24 cellular contexts compared by ENCODE assay signal in the genomic region with DNA sequence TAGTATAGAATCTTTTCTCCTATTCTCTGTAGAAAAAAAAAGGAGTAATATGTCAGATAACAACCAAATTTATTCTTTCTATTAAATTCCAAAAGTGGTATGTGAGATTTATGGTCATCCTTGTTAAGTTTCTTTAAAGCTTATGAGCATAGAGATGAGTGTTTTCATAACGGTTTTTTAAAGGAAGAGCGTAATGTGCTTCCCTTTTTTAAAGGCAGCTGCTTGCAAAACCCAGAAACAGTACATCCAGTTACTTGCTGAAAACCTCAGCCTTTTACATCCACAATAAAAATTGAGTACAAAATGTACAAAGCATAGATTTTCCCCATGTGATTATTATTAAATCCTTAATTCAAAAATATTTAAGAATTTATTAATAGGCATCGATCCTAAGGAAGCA. TPM values are rescaled to one million over a fixed set of nuclear protein-coding genes. Genes with fewer than 3 reads are reported as not detected.
DNase-seq lines count a peak whose midpoint lies in the region; ATAC-seq lines count a peak whose summit lies in the region.
"Had no signal": no experiment of that assay in that cellular context is flagged by ENCODE, and none has a peak within 500 bp of the region (broad histone marks: within the 10 kb centered on the region; RNA-seq: fewer than 3 reads in every experiment).

No MANE protein-coding gene starts in this region.

- H3K9me3 Mint-ChIP-seq in activated CD8-positive, alpha-beta memory T cell treated with anti-CD3 and anti-CD28 coated beads, Interleukin-2, amount 10 ng/mL, durations not matched to agents 7 days and 5 days (ENCODE audit: low read depth) = no peaks in the 10 kb centered on the region
- H3K9me3 Mint-ChIP-seq: neural crest cell; stimulated activated memory B cell treated with anti-CD40 and anti-IgM and Interleukin-4, amounts not matched to agents 10 μg/mL and 1 μg/mL and 100 μg/mL, for 72 hours; type B pancreatic cell had no signal

- H3K27me3 Mint-ChIP-seq in activated CD8-positive, alpha-beta memory T cell treated with anti-CD3 and anti-CD28 coated beads, Interleukin-2, amount 10 ng/mL, durations not matched to agents 7 days and 5 days = peaks cover 30% of the 10 kb centered on the region

- H2BK120ac ChIP-seq in mesenchymal stem cell (ENCODE audit: low read depth, low read length) (no peak overlapping the region), trophoblast cell (ENCODE audit: insufficient read depth, low read length, poor library complexity) (no peak overlapping the region)

- H4K91ac ChIP-seq in mesenchymal stem cell (ENCODE audit: low read length) (no peak overlapping the region), trophoblast cell (ENCODE audit: low read depth, low read length) (no peak overlapping the region)

- H3K79me2 ChIP-seq in trophoblast cell (ENCODE audit: control insufficient read depth, insufficient read depth, low read length, poor library complexity) = no peaks in the 10 kb centered on the region

- CTCF ChIA-PET in activated CD8-positive, alpha-beta memory T cell treated with anti-CD3 and anti-CD28 coated beads, Interleukin-2, amount 10 ng/mL, durations not matched to agents 7 days and 5 days (lab: Charles Lee) = no interaction called here

- no peak overlapping the region for H3K27ac Mint-ChIP-seq in activated CD8-positive, alpha-beta memory T cell treated with anti-CD3 and anti-CD28 coated beads, Interleukin-2, amount 10 ng/mL, durations not matched to agents 7 days and 5 days
- H3K27ac Mint-ChIP-seq: activated CD4-positive, alpha-beta T cell treated with anti-CD3 and anti-CD28 coated beads, Interleukin-2, amount 10 ng/mL, durations not matched to agents 24 days and 14 days; CD8-positive, alpha-beta memory T cell; stimulated activated memory B cell treated with anti-CD40 and anti-IgM and Interleukin-4, amounts not matched to agents 10 μg/mL and 1 μg/mL and 100 μg/mL, for 72 hours; type B pancreatic cell had no signal

- ATAC-seq in HG03521 (IDR thresholded peaks at IDR 0.05; ENCODE audit: unreplicated experiment) = no peak
- no peak for ATAC-seq in activated CD8-positive, alpha-beta memory T cell treated with anti-CD3 and anti-CD28 coated beads, Interleukin-2, amount 10 ng/mL, durations not matched to agents 7 days and 5 days
- ATAC-seq: stimulated activated memory B cell treated with anti-CD40 and anti-IgM and Interleukin-4, amounts not matched to agents 10 μg/mL and 1 μg/mL and 100 μg/mL, for 72 hours had no signal

- peaks cover 0 to 21% (median 0%) of the 10 kb centered on the region in 11 experiments; a peak in 5 of 22 replicates for H3K9me3 ChIP-seq in BLaER1 treated with 17β-estradiol and CSF1 and Interleukin-3, amounts not matched to agents 10 nM and 100 nM (replicated peaks in 1 of 11)
- H3K9me3 ChIP-seq in mesenchymal stem cell (ENCODE audit: control insufficient read depth, low read length) = no peaks in the 10 kb centered on the region
- H3K9me3 ChIP-seq in trophoblast cell (ENCODE audit: insufficient read depth, low read depth, low read length) = no peaks in the 10 kb centered on the region
- H3K9me3 ChIP-seq: SJCRH30 had no signal

- no peak overlapping the region for H2BK5ac ChIP-seq in mesenchymal stem cell (ENCODE audit: low read depth, low read length, poor library complexity, severe bottlenecking)
- no peak overlapping the region for H2BK5ac ChIP-seq in trophoblast cell (ENCODE audit: low read depth, low read length, poor library complexity)

- peaks cover 11 to 52% (median 20%) of the 10 kb centered on the region in 10 experiments; a peak in 19 of 20 replicates for H3K4me1 ChIP-seq in BLaER1 treated with 17β-estradiol and CSF1 and Interleukin-3, amounts not matched to agents 10 nM and 100 nM
- no peaks in the 10 kb centered on the region for H3K4me1 ChIP-seq in mesenchymal stem cell (ENCODE audit: control insufficient read depth, insufficient read depth, low read depth, low read length)
- no peaks in the 10 kb centered on the region for H3K4me1 ChIP-seq in trophoblast cell (ENCODE audit: control insufficient read depth in 1 of 2, insufficient read depth in 2 of 2, low read length in 2 of 2)
- H3K4me1 ChIP-seq: SJCRH30 had no signal

- H3K27me3 ChIP-seq in BLaER1 treated with 17β-estradiol and CSF1 and Interleukin-3, amounts not matched to agents 10 nM and 100 nM = no peaks in the 10 kb centered on the region
- H3K27me3 ChIP-seq in mesenchymal stem cell (ENCODE audit: control insufficient read depth in 1 of 2, insufficient read depth in 1 of 2, low read length in 2 of 2) (no peaks in the 10 kb centered on the region), trophoblast cell (ENCODE audit: insufficient read depth, low read length) (no peaks in the 10 kb centered on the region)
- H3K27me3 ChIP-seq: SJCRH30 had no signal

- no peak overlapping the region for H2AK5ac ChIP-seq in mesenchymal stem cell (ENCODE audit: low read length, severe bottlenecking)
- H2AK5ac ChIP-seq in trophoblast cell (ENCODE audit: low read length) = no peak overlapping the region

- no peaks in the 10 kb centered on the region for H3K36me3 Mint-ChIP-seq in activated CD8-positive, alpha-beta memory T cell treated with anti-CD3 and anti-CD28 coated beads, Interleukin-2, amount 10 ng/mL, durations not matched to agents 7 days and 5 days
- H3K36me3 Mint-ChIP-seq: stimulated activated memory B cell treated with anti-CD40 and anti-IgM and Interleukin-4, amounts not matched to agents 10 μg/mL and 1 μg/mL and 100 μg/mL, for 72 hours; type B pancreatic cell had no signal

- no peaks in the 10 kb centered on the region for H3K4me1 Mint-ChIP-seq in activated CD8-positive, alpha-beta memory T cell treated with anti-CD3 and anti-CD28 coated beads, Interleukin-2, amount 10 ng/mL, durations not matched to agents 7 days and 5 days
- H3K4me1 Mint-ChIP-seq: activated CD4-positive, alpha-beta T cell treated with anti-CD3 and anti-CD28 coated beads, Interleukin-2, amount 10 ng/mL, durations not matched to agents 24 days and 14 days; CD8-positive, alpha-beta memory T cell; stimulated activated memory B cell treated with anti-CD40 and anti-IgM and Interleukin-4, amounts not matched to agents 10 μg/mL and 1 μg/mL and 100 μg/mL, for 72 hours had no signal

- H3K4me3 ChIP-seq in BLaER1 treated with 17β-estradiol and CSF1 and Interleukin-3, amounts not matched to agents 10 nM and 100 nM = no peak overlapping the region
- H3K4me3 ChIP-seq in mesenchymal stem cell (ENCODE audit: insufficient read depth in 1 of 2, low read depth in 1 of 2, low read length in 2 of 2) = no peak overlapping the region
- no peak overlapping the region for H3K4me3 ChIP-seq in trophoblast cell (ENCODE audit: low read depth, low read length)
- H3K4me3 ChIP-seq: SJCRH30 had no signal

- H3K4me3 Mint-ChIP-seq in activated CD8-positive, alpha-beta memory T cell treated with anti-CD3 and anti-CD28 coated beads, Interleukin-2, amount 10 ng/mL, durations not matched to agents 7 days and 5 days = no peak overlapping the region
- H3K4me3 Mint-ChIP-seq: activated CD4-positive, alpha-beta T cell treated with anti-CD3 and anti-CD28 coated beads, Interleukin-2, amount 10 ng/mL, durations not matched to agents 24 days and 14 days; CD8-positive, alpha-beta memory T cell; neural crest cell; stimulated activated memory B cell treated with anti-CD40 and anti-IgM and Interleukin-4, amounts not matched to agents 10 μg/mL and 1 μg/mL and 100 μg/mL, for 72 hours; type B pancreatic cell had no signal

- H3K79me1 ChIP-seq in mesenchymal stem cell (replicated peaks; ENCODE audit: low read length, poor library complexity, severe bottlenecking) = no peaks in the 10 kb centered on the region
- no peaks in the 10 kb centered on the region for H3K79me1 ChIP-seq in trophoblast cell (ENCODE audit: low read length)

- no peak overlapping the region for H4K12ac ChIP-seq in trophoblast cell (ENCODE audit: low read depth, low read length)

- H3K14ac ChIP-seq in mesenchymal stem cell (ENCODE audit: low read length in 2 of 2) (no peak overlapping the region), trophoblast cell (ENCODE audit: low read length) (no peak overlapping the region)

- no peak overlapping the region for H2AFZ ChIP-seq in mesenchymal stem cell (ENCODE audit: low read depth, low read length)
- no peak overlapping the region for H2AFZ ChIP-seq in trophoblast cell (ENCODE audit: insufficient read depth, low read length, poor library complexity)

- H4K20me1 ChIP-seq in BLaER1 treated with 17β-estradiol and CSF1 and Interleukin-3, amounts not matched to agents 10 nM and 100 nM = no peaks in the 10 kb centered on the region

- peak; percentile 71 for DNase-seq in KBM-7
- DNase-seq in SKM-1 treated with dmso at 0.1 percent for 144 hours (lab: John Stamatoyannopoulos, UW; ENCODE audit: unreplicated experiment) = peak; percentile 40
- DNase-seq in mesenchymal stem cell = no peak
- DNase-seq in trophoblast cell = no peak
- DNase-seq in activated CD8-positive, alpha-beta memory T cell treated with anti-CD3 and anti-CD28 coated beads, Interleukin-2, amount 10 ng/mL, durations not matched to agents 7 days and 5 days = no peak
- no peak for DNase-seq in activated CD4-positive, alpha-beta T cell treated with anti-CD3 and anti-CD28 coated beads for 1 hour
- DNase-seq: activated CD4-positive, alpha-beta T cell treated with anti-CD3 and anti-CD28 coated beads, Interleukin-2, amount 10 ng/mL, durations not matched to agents 24 days and 14 days; CD8-positive, alpha-beta memory T cell; H7; hypothalamus; IMR-90; kidney; NCI-H1092 treated with DMSO at 0.1 percent for 48 hours; NCI-H2081 treated with DMSO at 0.1 percent for 48 hours; SJCRH30; T1000 had no signal

- in situ Hi-C loops in KBM-7 (cut with MboI; ENCODE audit: low pct_unique_long_range_greater_than_20kb, low sequenced_read_pairs) = no loop called here

- H3K27ac ChIP-seq in BLaER1 treated with 17β-estradiol and CSF1 and Interleukin-3, amounts not matched to agents 10 nM and 100 nM = peak overlapping the region in 9 of 11 experiments; percentile 31 to 99 (median 80); a peak in 17 of 22 replicates
- H3K27ac ChIP-seq in mesenchymal stem cell (ENCODE audit: low read length, poor library complexity, severe bottlenecking) (no peak overlapping the region), trophoblast cell (ENCODE audit: low read depth, low read length) (no peak overlapping the region)
- H3K27ac ChIP-seq: SJCRH30 had no signal

- no peak overlapping the region for H3K4ac ChIP-seq in mesenchymal stem cell (ENCODE audit: low read depth in 1 of 2, low read length in 2 of 2)
- no peak overlapping the region for H3K4ac ChIP-seq in trophoblast cell (ENCODE audit: low read depth, low read length)

- peak overlapping the region in 8 of 11 experiments; percentile 41 to 83 (median 70); a peak in 12 of 22 replicates for H3K4me2 ChIP-seq in BLaER1 treated with 17β-estradiol and CSF1 and Interleukin-3, amounts not matched to agents 10 nM and 100 nM
- H3K4me2 ChIP-seq in mesenchymal stem cell (ENCODE audit: low read length, poor library complexity, severe bottlenecking) = no peak overlapping the region
- no peak overlapping the region for H3K4me2 ChIP-seq in trophoblast cell (ENCODE audit: low read length)

- peak overlapping the region in 5 of 11 experiments; percentile 6 to 91 (median 81); a peak in 9 of 22 replicates for H3K9ac ChIP-seq in BLaER1 treated with 17β-estradiol and CSF1 and Interleukin-3, amounts not matched to agents 10 nM and 100 nM
- H3K9ac ChIP-seq in mesenchymal stem cell (ENCODE audit: low read length) (peak overlapping the region; percentile 6), trophoblast cell (ENCODE audit: low read length) (no peak overlapping the region)

- H3K23ac ChIP-seq in mesenchymal stem cell (ENCODE audit: low read length in 2 of 2) = no peak overlapping the region
- H3K23ac ChIP-seq in trophoblast cell (ENCODE audit: low read length) = no peak overlapping the region

- no peaks in the 10 kb centered on the region for H3K36me3 ChIP-seq in BLaER1 treated with 17β-estradiol and CSF1 and Interleukin-3, amounts not matched to agents 10 nM and 100 nM
- H3K36me3 ChIP-seq in mesenchymal stem cell (ENCODE audit: control insufficient read depth in 1 of 2, insufficient read depth in 2 of 2, low read depth in 1 of 2, low read length in 2 of 2) (no peaks in the 10 kb centered on the region), trophoblast cell (ENCODE audit: control insufficient read depth in 1 of 2, insufficient read depth in 2 of 2, low read length in 2 of 2) (no peaks in the 10 kb centered on the region)
- H3K36me3 ChIP-seq: SJCRH30 had no signal

- H4K8ac ChIP-seq in mesenchymal stem cell (ENCODE audit: low read length) (no peak overlapping the region), trophoblast cell (ENCODE audit: low read depth, low read length) (no peak overlapping the region)

- 60% methylated on average over 2 of the region's 3 CpGs for WGBS in mesenchymal stem cell
- no CpG with 5 or more reads among the region's 3 CpGs for WGBS in trophoblast cell (ENCODE audit: extremely low coverage, insufficient coverage, insufficient read length)

- H2BK12ac ChIP-seq in mesenchymal stem cell (ENCODE audit: low read length in 2 of 2) (no peak overlapping the region), trophoblast cell (ENCODE audit: low read length) (no peak overlapping the region)

- H3K18ac ChIP-seq in mesenchymal stem cell (ENCODE audit: low read depth in 1 of 2, low read length in 2 of 2) = no peak overlapping the region
- no peak overlapping the region for H3K18ac ChIP-seq in trophoblast cell (ENCODE audit: low read length)

- no peak overlapping the region for H2BK15ac ChIP-seq in mesenchymal stem cell (ENCODE audit: low read depth, poor library complexity, severe bottlenecking)

RNA-seq across cellular contexts. Expression of a gene that starts 53.6 kb away (rescaled TPM):
- not detected for polyA plus RNA-seq in mesenchymal stem cell (2013, experiment 1 of 2)
- polyA plus RNA-seq in mesenchymal stem cell (2013, experiment 2 of 2) = not detected
- polyA plus RNA-seq in trophoblast cell (2013) = 0.97 and 1.1 TPM in 2 replicates
- total RNA-seq in activated CD8-positive, alpha-beta memory T cell treated with anti-CD3 and anti-CD28 coated beads, Interleukin-2, amount 10 ng/mL, durations not matched to agents 7 days and 5 days = not detected
- total RNA-seq: activated CD4-positive, alpha-beta T cell treated with anti-CD3 and anti-CD28 coated beads, Interleukin-2, amount 10 ng/mL, durations not matched to agents 24 days and 14 days; IMR-90; NCI-H460; neural crest cell; pulmonary artery endothelial cell; SJCRH30 had no signal
- polyA plus RNA-seq: AG04450; CD8-positive, alpha-beta memory T cell; IMR-90 had no signal

Comparison
In these comparisons a context has a peak if more than half of its experiments do, and no peak if none do; other contexts are left out.
1. H3K27ac ChIP-seq: peak in BLaER1 treated with 17β-estradiol and CSF1 and Interleukin-3, amounts not matched to agents 10 nM and 100 nM (9 of 11); none in mesenchymal stem cell (single experiment) and trophoblast cell (single experiment).
2. H3K4me2 ChIP-seq: peak in BLaER1 treated with 17β-estradiol and CSF1 and Interleukin-3, amounts not matched to agents 10 nM and 100 nM (8 of 11); none in mesenchymal stem cell (single experiment) and trophoblast cell (single experiment).
3. DNase-seq: peak in KBM-7 (single experiment) and SKM-1 treated with dmso at 0.1 percent for 144 hours (single experiment); none in mesenchymal stem cell (single experiment), trophoblast cell (0 of 2), activated CD8-positive, alpha-beta memory T cell treated with anti-CD3 and anti-CD28 coated beads, Interleukin-2, amount 10 ng/mL, durations not matched to agents 7 days and 5 days (single experiment) and activated CD4-positive, alpha-beta T cell treated with anti-CD3 and anti-CD28 coated beads for 1 hour (single experiment).